In the genomic region with DNA sequence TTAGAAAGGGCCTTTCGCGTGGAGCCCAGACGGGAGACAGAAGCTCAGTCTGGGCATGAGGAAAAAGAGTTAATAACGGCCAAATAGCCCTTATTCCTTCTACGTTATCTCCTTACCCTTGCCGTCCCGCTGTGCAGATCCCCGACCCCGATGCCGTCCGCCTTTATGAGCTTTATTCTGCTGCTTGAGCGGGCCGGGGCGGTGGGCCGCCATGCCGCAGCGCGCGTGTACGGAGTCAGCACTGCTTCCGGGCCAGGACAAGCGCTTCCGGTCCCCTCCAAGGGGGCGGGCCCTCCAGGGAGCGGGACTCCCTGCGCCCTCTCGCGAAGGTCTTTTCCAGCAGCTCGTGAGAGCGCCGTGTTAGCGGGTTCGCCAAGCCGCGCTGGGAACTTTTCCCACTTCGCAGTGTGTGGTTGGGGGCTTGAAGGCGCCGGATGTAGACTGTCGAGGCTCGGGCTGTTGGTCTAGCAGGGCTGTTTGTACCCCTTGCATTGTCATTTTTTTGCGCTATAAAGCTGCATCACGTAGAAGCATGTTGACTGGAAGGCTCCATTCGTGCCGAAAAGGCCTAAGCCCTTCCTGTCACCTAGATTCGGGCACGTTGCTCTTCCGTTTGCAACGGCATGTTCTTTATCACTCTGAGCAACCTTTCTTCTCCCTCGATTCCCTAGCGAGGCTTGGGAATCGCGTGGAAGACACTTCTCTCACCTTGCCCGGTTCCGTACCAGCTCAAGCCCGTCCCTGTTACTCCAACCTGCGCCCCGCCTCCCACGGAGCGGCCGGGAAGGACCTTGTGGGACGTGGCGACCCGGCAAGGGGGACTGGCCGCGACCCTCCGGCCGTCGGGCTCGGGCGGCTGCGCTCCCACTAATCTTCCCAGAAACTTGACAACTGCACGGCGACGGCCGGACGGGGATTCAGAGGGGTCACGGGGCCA, we compare ENCODE assay signal across 8 cellular contexts. TPM values are rescaled to one million over a fixed set of nuclear protein-coding genes. Genes with fewer than 3 reads are reported as not detected.
DNase-seq lines count a peak whose midpoint lies in the region; ATAC-seq and TF ChIP-seq lines count a peak whose summit lies in the region.

A gene (minus strand): TSS at position 243 of the 937 bp plus-strand sequence. CDS start 30 bp downstream, at position 213.

- peak in 54 of 56 donors; percentile 16 to 76 (median 60) for TF ChIP-seq CTCF in dorsolateral prefrontal cortex (IDR thresholded peaks at IDR 0.05 in 54 of 56, conservative IDR thresholded peaks at IDR 0.05 in 2 of 56; ENCODE audit: low read depth in 1 of 56, partially characterized antibody in 56 of 56)
- no peak for TF ChIP-seq CTCF in lower leg skin (IDR thresholded peaks at IDR 0.05)

- POLR2A ChIA-PET in activated CD4-positive, alpha-beta memory T cell treated with anti-CD3 and anti-CD28 coated beads for 36 hours (lab: Charles Lee) = interaction anchor here (0.6 to 3.1 kb wide), 21 partner anchors 9 to 1807 kb away, joined by 3 to 24 read pairs (median 3); a partner anchor contains a TSS

- intact Hi-C loops in activated CD4-positive, alpha-beta memory T cell treated with anti-CD3 and anti-CD28 coated beads for 36 hours (cut with micrococcal nuclease) = loop anchor here (2.0 to 5.0 kb wide), 4 partner anchors 32 to 284 kb away; a partner anchor contains a TSS
- intact Hi-C loops in dorsolateral prefrontal cortex (cut with DNase I) = loop anchor here (2.0 to 5.0 kb wide), 3 partner anchors 34 to 61 kb away; a partner anchor contains a TSS
- intact Hi-C loops in lower leg skin (cut with DNase I; ENCODE audit: low total_unique reads) = no loop called here

- no peaks in the 10 kb centered on the region for H3K9me3 ChIP-seq in BLaER1 treated with 17β-estradiol and CSF1 and Interleukin-3, amounts not matched to agents 10 nM and 100 nM (replicated peaks in 1 of 11)

- H3K4me3 Mint-ChIP-seq in activated CD4-positive, alpha-beta memory T cell treated with anti-CD3 and anti-CD28 coated beads for 36 hours = peak within 1 kb of the TSS; percentile 100

- peak within 1 kb of the TSS; percentile 81 to 95 (median 91) for H3K9ac ChIP-seq in BLaER1 treated with 17β-estradiol and CSF1 and Interleukin-3, amounts not matched to agents 10 nM and 100 nM

- H4K20me1 ChIP-seq in BLaER1 treated with 17β-estradiol and CSF1 and Interleukin-3, amounts not matched to agents 10 nM and 100 nM = peaks cover 0 to 62% (median 45%) of the 10 kb centered on the region in 11 experiments; a peak in 18 of 22 replicates

- H3K36me3 ChIP-seq in BLaER1 treated with 17β-estradiol and CSF1 and Interleukin-3, amounts not matched to agents 10 nM and 100 nM = peaks cover 41 to 51% (median 47%) of the 10 kb centered on the region in 11 experiments

- peak; percentile 75 for ATAC-seq in HG03457 (IDR thresholded peaks at IDR 0.05; ENCODE audit: unreplicated experiment)

- TF ChIP-seq POLR2A in lower leg skin (IDR thresholded peaks at IDR 0.05) = peak in 1 of 2 donors; percentile 34

- H3K36me3 Mint-ChIP-seq in activated CD4-positive, alpha-beta memory T cell treated with anti-CD3 and anti-CD28 coated beads for 36 hours = peaks cover 11% of the 10 kb centered on the region

- no peaks in the 10 kb centered on the region for H3K27me3 Mint-ChIP-seq in activated CD4-positive, alpha-beta memory T cell treated with anti-CD3 and anti-CD28 coated beads for 36 hours

- peak; percentile 99 for DNase-seq in GM19238 (ENCODE audit: insufficient read length, low spot score)
- peak; percentile 79 for DNase-seq in NCI-H748 treated with DMSO at 0.1 percent for 48 hours (lab: John Stamatoyannopoulos, UW)
- peak; percentile 94 for DNase-seq in activated CD4-positive, alpha-beta memory T cell treated with anti-CD3 and anti-CD28 coated beads for 36 hours
- peak; percentile 89 to 97 (median 93) for DNase-seq in dorsolateral prefrontal cortex
- peak; percentile 87 to 97 for DNase-seq in lower leg skin (ENCODE audit: low spot score in 2 of 2)
- peak; percentile 82 to 90 for DNase-seq in stimulated activated CD4-positive, alpha-beta T cell treated with anti-CD3 and anti-CD28 coated beads, Interleukin-4, amount 100 ng/mL, for 48 hours (ENCODE audit: low read depth in 2 of 2)

- peak within 1 kb of the TSS; percentile 90 for H3K27ac Mint-ChIP-seq in activated CD4-positive, alpha-beta memory T cell treated with anti-CD3 and anti-CD28 coated beads for 36 hours

- H3K27ac ChIP-seq in BLaER1 treated with 17β-estradiol and CSF1 and Interleukin-3, amounts not matched to agents 10 nM and 100 nM = peak within 1 kb of the TSS; percentile 77 to 92 (median 86); a peak in 21 of 22 replicates
- peak within 1 kb of the TSS; percentile 36 to 95 (median 87) for H3K27ac ChIP-seq in dorsolateral prefrontal cortex

- CTCF ChIA-PET in activated CD4-positive, alpha-beta memory T cell treated with anti-CD3 and anti-CD28 coated beads for 36 hours (lab: Charles Lee) = interaction anchor here (0.7 to 2.8 kb wide), 10 partner anchors 16 to 283 kb away, joined by 3 to 17 read pairs (median 6); a partner anchor contains a TSS

- peaks cover 14% of the 10 kb centered on the region for H3K4me1 Mint-ChIP-seq in activated CD4-positive, alpha-beta memory T cell treated with anti-CD3 and anti-CD28 coated beads for 36 hours (ENCODE audit: low read depth)

- H3K4me1 ChIP-seq in BLaER1 treated with 17β-estradiol and CSF1 and Interleukin-3, amounts not matched to agents 10 nM and 100 nM = peaks cover 24 to 42% (median 36%) of the 10 kb centered on the region in 10 experiments

- no peaks in the 10 kb centered on the region for H3K27me3 ChIP-seq in BLaER1 treated with 17β-estradiol and CSF1 and Interleukin-3, amounts not matched to agents 10 nM and 100 nM
- H3K27me3 ChIP-seq in dorsolateral prefrontal cortex = no peaks in the 10 kb centered on the region

- no peaks in the 10 kb centered on the region for H3K9me3 Mint-ChIP-seq in activated CD4-positive, alpha-beta memory T cell treated with anti-CD3 and anti-CD28 coated beads for 36 hours

- H3K4me2 ChIP-seq in BLaER1 treated with 17β-estradiol and CSF1 and Interleukin-3, amounts not matched to agents 10 nM and 100 nM = peak within 1 kb of the TSS; percentile 92 to 100 (median 98)

- H3K4me3 ChIP-seq in BLaER1 treated with 17β-estradiol and CSF1 and Interleukin-3, amounts not matched to agents 10 nM and 100 nM = peak within 1 kb of the TSS; percentile 84 to 99 (median 93)
- H3K4me3 ChIP-seq in dorsolateral prefrontal cortex = peak within 1 kb of the TSS; percentile 61 to 100 (median 88)
- H3K4me3 ChIP-seq in lower leg skin (ENCODE audit: low read depth, poor library complexity, severe bottlenecking) = peak within 1 kb of the TSS; percentile 72

- 0 to 1% methylated on average over 50 to 77 of the region's 77 CpGs for WGBS in lower leg skin, 2 donors

RNA-seq across cellular contexts. Expression of the gene that starts here (rescaled TPM):
- 10 to 100 TPM; 55.1 to 55.9 TPM for total RNA-seq in activated CD4-positive, alpha-beta memory T cell treated with anti-CD3 and anti-CD28 coated beads for 36 hours
- 10 to 100 TPM; 16.4 to 33.3 (median 23.0) TPM for total RNA-seq in dorsolateral prefrontal cortex
- total RNA-seq in lower leg skin = 10 to 100 TPM; 40.0 to 48.0 (median 44.5) TPM

Comparison
In these comparisons a context has a peak if more than half of its experiments do, and no peak if none do; other contexts are left out.
1. Peak in every context shown above with its lines: DNase-seq, ATAC-seq, H3K4me3 ChIP-seq and H3K27ac ChIP-seq.
2. CTCF ChIP-seq: peak in dorsolateral prefrontal cortex (54 of 56); none in lower leg skin (0 of 3).